1 cellular context compared by ENCODE assay signal in the genomic region with DNA sequence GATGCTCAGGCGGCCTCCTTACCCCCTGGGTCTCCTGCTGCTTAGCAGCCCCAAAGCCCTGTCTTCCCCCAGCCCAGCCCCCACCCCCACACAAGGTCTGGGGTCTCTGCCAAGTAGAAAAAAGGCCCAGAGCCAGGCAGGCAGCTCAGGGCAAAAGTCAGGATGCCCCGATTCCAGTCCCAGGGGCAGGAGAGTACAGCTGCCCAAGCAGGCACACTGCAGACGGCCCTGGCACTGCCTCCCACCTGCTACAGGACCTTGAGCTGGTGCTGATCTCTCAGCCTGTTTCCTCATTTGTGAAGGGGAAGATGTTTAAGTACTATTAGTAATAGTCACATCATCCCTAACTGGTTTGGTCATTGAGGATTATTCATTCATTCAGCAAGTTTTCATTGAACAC.
TF ChIP-seq lines count a peak whose summit lies in the region.

No MANE protein-coding gene starts in this region.

TF ChIP-seq in K562, 482 proteins besides CTCF, POLR2A, EP300 and RAD21:
- no peak for TF ChIP-seq ZNF3 (CRISPR knock-in tag; IDR thresholded peaks at IDR 0.05)
- TF ChIP-seq KHSRP (IDR thresholded peaks at IDR 0.05) = no peak
- TF ChIP-seq NFYB (IDR thresholded peaks at IDR 0.05; ENCODE audit: extremely low read depth, insufficient read length) = no peak
- no peak for TF ChIP-seq MYBL2 (IDR thresholded peaks at IDR 0.05; ENCODE audit: low read depth)
- TF ChIP-seq MYBL2 (CRISPR knock-in tag; IDR thresholded peaks at IDR 0.05; ENCODE audit: borderline replicate concordance) = no peak
- TF ChIP-seq, protein P1, sequence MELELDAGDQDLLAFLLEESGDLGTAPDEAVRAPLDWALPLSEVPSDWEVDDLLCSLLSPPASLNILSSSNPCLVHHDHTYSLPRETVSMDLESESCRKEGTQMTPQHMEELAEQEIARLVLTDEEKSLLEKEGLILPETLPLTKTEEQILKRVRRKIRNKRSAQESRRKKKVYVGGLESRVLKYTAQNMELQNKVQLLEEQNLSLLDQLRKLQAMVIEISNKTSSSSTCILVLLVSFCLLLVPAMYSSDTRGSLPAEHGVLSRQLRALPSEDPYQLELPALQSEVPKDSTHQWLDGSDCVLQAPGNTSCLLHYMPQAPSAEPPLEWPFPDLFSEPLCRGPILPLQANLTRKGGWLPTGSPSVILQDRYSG (tag; conservative IDR thresholded peaks at IDR 0.05; ENCODE audit: low read depth) = no peak
- no peak for TF ChIP-seq TAF7 (tag; IDR thresholded peaks at IDR 0.05)
- 0 out of 2 replicates have a peak, but pooled peaks have one; percentile 3 for TF ChIP-seq POLR2AphosphoS5 (IDR thresholded peaks at IDR 0.05; ENCODE audit: control insufficient read depth, insufficient read depth, low read depth, low read length)
- TF ChIP-seq, protein P2, sequence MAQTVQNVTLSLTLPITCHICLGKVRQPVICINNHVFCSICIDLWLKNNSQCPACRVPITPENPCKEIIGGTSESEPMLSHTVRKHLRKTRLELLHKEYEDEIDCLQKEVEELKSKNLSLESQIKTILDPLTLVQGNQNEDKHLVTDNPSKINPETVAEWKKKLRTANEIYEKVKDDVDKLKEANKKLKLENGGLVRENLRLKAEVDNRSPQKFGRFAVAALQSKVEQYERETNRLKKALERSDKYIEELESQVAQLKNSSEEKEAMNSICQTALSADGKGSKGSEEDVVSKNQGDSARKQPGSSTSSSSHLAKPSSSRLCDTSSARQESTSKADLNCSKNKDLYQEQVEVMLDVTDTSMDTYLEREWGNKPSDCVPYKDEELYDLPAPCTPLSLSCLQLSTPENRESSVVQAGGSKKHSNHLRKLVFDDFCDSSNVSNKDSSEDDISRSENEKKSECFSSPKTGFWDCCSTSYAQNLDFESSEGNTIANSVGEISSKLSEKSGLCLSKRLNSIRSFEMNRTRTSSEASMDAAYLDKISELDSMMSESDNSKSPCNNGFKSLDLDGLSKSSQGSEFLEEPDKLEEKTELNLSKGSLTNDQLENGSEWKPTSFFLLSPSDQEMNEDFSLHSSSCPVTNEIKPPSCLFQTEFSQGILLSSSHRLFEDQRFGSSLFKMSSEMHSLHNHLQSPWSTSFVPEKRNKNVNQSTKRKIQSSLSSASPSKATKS (CRISPR knock-in tag; IDR thresholded peaks at IDR 0.05) = no peak
